ENCODE assay signal across 30 cellular contexts in the genomic region with DNA sequence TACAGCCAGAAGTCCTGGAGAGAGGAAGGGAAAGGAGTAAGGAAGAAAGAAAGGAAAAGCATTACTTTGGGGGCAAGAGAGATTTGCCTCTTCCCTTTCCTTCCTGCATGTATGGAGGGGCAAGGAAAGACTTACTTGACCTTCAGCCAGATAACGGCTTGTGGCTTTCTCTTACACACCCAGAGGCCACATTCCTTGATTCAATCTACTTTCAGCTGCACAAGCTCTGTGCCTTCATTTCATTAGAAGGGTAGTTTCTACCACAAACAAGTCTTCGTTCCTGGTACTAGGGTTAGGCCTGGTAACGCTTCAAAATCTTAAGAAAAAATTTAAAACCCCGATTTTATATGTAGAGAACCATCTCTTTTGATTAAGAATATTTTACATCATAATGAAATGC.
"Had no signal": no experiment of that assay in that cellular context is flagged by ENCODE, and none has a peak within 500 bp of the region (broad histone marks: within the 10 kb centered on the region; RNA-seq: fewer than 3 reads in every experiment).

No MANE protein-coding gene starts in this region.

- H3K4me3 ChIP-seq: left lung, lower lobe of right lung, mucosa of descending colon, pancreas, prostate gland, skin epidermis, stomach, testis, thyroid gland, transverse colon, upper lobe of left lung, vagina had no signal

- H3K4me3 Mint-ChIP-seq: naive thymus-derived CD4-positive, alpha-beta T cell; nephron; neural crest cell; stimulated activated naive B cell treated with anti-CD40 and anti-IgM and Interleukin-4, amounts not matched to agents 10 μg/mL and 1 μg/mL and 100 μg/mL, for 72 hours had no signal

- H3K27me3 ChIP-seq: left lung, pancreas, stomach, testis, thyroid gland, transverse colon, upper lobe of left lung, vagina had no signal

- H3K36me3 Mint-ChIP-seq: stimulated activated naive B cell treated with anti-CD40 and anti-IgM and Interleukin-4, amounts not matched to agents 10 μg/mL and 1 μg/mL and 100 μg/mL, for 72 hours had no signal

- H3K4me1 ChIP-seq: left lung, lower lobe of right lung, pancreas, prostate gland, stomach, testis, thyroid gland, transverse colon, upper lobe of left lung, vagina had no signal

- H3K27ac ChIP-seq: left lung, lower lobe of right lung, pancreas, prostate gland, skin epidermis, stomach, testis, thyroid gland, transverse colon, upper lobe of left lung, vagina had no signal

- H3K36me3 ChIP-seq: left lung, lower lobe of right lung, pancreas, prostate gland, stomach, thyroid gland, transverse colon, upper lobe of left lung, vagina had no signal

- H3K4me1 Mint-ChIP-seq: naive thymus-derived CD4-positive, alpha-beta T cell; neural crest cell; stimulated activated naive B cell treated with anti-CD40 and anti-IgM and Interleukin-4, amounts not matched to agents 10 μg/mL and 1 μg/mL and 100 μg/mL, for 72 hours had no signal

- H3K9me3 ChIP-seq: left lung, lower lobe of right lung, mucosa of descending colon, pancreas, prostate gland, stomach, testis, thyroid gland, transverse colon, upper lobe of left lung, vagina had no signal

- H3K27ac Mint-ChIP-seq: naive thymus-derived CD4-positive, alpha-beta T cell; stimulated activated naive B cell treated with anti-CD40 and anti-IgM and Interleukin-4, amounts not matched to agents 10 μg/mL and 1 μg/mL and 100 μg/mL, for 72 hours had no signal

- H3K9me3 Mint-ChIP-seq: nephron; neural crest cell; stimulated activated naive B cell treated with anti-CD40 and anti-IgM and Interleukin-4, amounts not matched to agents 10 μg/mL and 1 μg/mL and 100 μg/mL, for 72 hours had no signal

- ATAC-seq: left colon; left lung; lower lobe of right lung; mucosa of descending colon; naive thymus-derived CD4-positive, alpha-beta T cell; pancreas; right cardiac atrium; sciatic nerve; stimulated activated naive B cell treated with anti-CD40 and anti-IgM and Interleukin-4, amounts not matched to agents 10 μg/mL and 1 μg/mL and 100 μg/mL, for 72 hours; stimulated activated naive CD8-positive, alpha-beta T cell treated with anti-CD3 and anti-CD28 coated beads, Interleukin-15, Interleukin-2, amounts not matched to agents 100 U/mL and 50 U/mL, for 24 hours had no signal

- DNase-seq: hippocampal formation; kidney; left colon; left lung; lower lobe of right lung; mammary epithelial cell; midbrain; mucosa of descending colon; naive thymus-derived CD4-positive, alpha-beta T cell; pancreas; posterior cingulate gyrus; retina; right cardiac atrium; stimulated activated CD4-positive, alpha-beta T cell treated with anti-CD3 and anti-CD28 coated beads, Interleukin-12 subunit alpha, Interleukin-12 subunit beta, amount 100 ng/mL, for 4 hours; stimulated activated CD4-positive, alpha-beta T cell treated with anti-CD3 and anti-CD28 coated beads, Interleukin-15, amount 100 ng/mL, for 24 hours; stimulated activated CD4-positive, alpha-beta T cell treated with anti-CD3 and anti-CD28 coated beads, Interleukin-2, amount 100 ng/mL, for 24 hours; stimulated activated CD4-positive, alpha-beta T cell treated with anti-CD3 and anti-CD28 coated beads, Interleukin-4, amount 100 ng/mL, for 1 hour; stimulated activated naive B cell treated with anti-CD40 and anti-IgM and Interleukin-4, amounts not matched to agents 10 μg/mL and 1 μg/mL and 100 μg/mL, for 72 hours; stimulated activated naive CD8-positive, alpha-beta T cell treated with anti-CD3 and anti-CD28 coated beads, Interleukin-15, Interleukin-2, amounts not matched to agents 100 U/mL and 50 U/mL, for 24 hours; stomach; testis; thyroid gland; transverse colon; upper lobe of left lung had no signal

- H3K27me3 Mint-ChIP-seq: naive thymus-derived CD4-positive, alpha-beta T cell; stimulated activated naive B cell treated with anti-CD40 and anti-IgM and Interleukin-4, amounts not matched to agents 10 μg/mL and 1 μg/mL and 100 μg/mL, for 72 hours had no signal
